Comparison of ENCODE assay signal across 27 cellular contexts in genomic region chr2:197947219-197947757, GRCh38.
"Had no signal": no experiment of that assay in that cellular context is flagged by ENCODE, and none has a peak within 500 bp of the region (broad histone marks: within the 10 kb centered on the region; RNA-seq: fewer than 3 reads in every experiment).

No MANE protein-coding gene starts in this region.

- H3K27ac Mint-ChIP-seq: activated naive CD4-positive, alpha-beta T cell treated with anti-CD3 and anti-CD28 coated beads for 36 hours; activated naive CD8-positive, alpha-beta T cell treated with anti-CD3 and anti-CD28 coated beads, Interleukin-2, amount 10 ng/mL, durations not matched to agents 7 days and 5 days; effector memory CD8-positive, alpha-beta T cell; stimulated activated memory B cell treated with anti-CD40 and anti-IgM and Interleukin-4, amounts not matched to agents 10 μg/mL and 1 μg/mL and 100 μg/mL, for 72 hours; T-helper 2 cell treated with Interferon-gamma antibody and Interleukin-4, amounts not matched to agents 5 μg/mL and 100 μg/mL, for 36 hours had no signal

- ATAC-seq: effector memory CD8-positive, alpha-beta T cell; heart left ventricle; pancreas; stimulated activated memory B cell treated with anti-CD40 and anti-IgM and Interleukin-4, amounts not matched to agents 10 μg/mL and 1 μg/mL and 100 μg/mL, for 72 hours; stimulated activated naive CD8-positive, alpha-beta T cell treated with anti-CD3 and anti-CD28 coated beads, Interleukin-15, amount 100 ng/mL, for 72 hours; upper lobe of right lung had no signal

- H3K27ac ChIP-seq: brain microvascular endothelial cell, coronary artery, heart left ventricle, pancreas, right atrium auricular region, upper lobe of right lung had no signal

- H3K9me3 Mint-ChIP-seq: activated naive CD4-positive, alpha-beta T cell treated with anti-CD3 and anti-CD28 coated beads for 36 hours; activated naive CD8-positive, alpha-beta T cell treated with anti-CD3 and anti-CD28 coated beads, Interleukin-2, amount 10 ng/mL, durations not matched to agents 7 days and 5 days; effector memory CD8-positive, alpha-beta T cell; T-helper 2 cell treated with Interferon-gamma antibody and Interleukin-4, amounts not matched to agents 5 μg/mL and 100 μg/mL, for 36 hours had no signal

- H3K4me3 Mint-ChIP-seq: activated naive CD4-positive, alpha-beta T cell treated with anti-CD3 and anti-CD28 coated beads for 36 hours; activated naive CD8-positive, alpha-beta T cell treated with anti-CD3 and anti-CD28 coated beads, Interleukin-2, amount 10 ng/mL, durations not matched to agents 7 days and 5 days; effector memory CD8-positive, alpha-beta T cell; stimulated activated memory B cell treated with anti-CD40 and anti-IgM and Interleukin-4, amounts not matched to agents 10 μg/mL and 1 μg/mL and 100 μg/mL, for 72 hours; stimulated activated naive CD8-positive, alpha-beta T cell treated with anti-CD3 and anti-CD28 coated beads, Interleukin-15, amount 100 ng/mL, for 72 hours; T-helper 2 cell treated with Interferon-gamma antibody and Interleukin-4, amounts not matched to agents 5 μg/mL and 100 μg/mL, for 36 hours had no signal

- H3K9me3 ChIP-seq: heart left ventricle, left ventricle myocardium inferior, pancreas, right atrium auricular region, upper lobe of right lung had no signal

- H3K4me1 Mint-ChIP-seq: activated naive CD8-positive, alpha-beta T cell treated with anti-CD3 and anti-CD28 coated beads, Interleukin-2, amount 10 ng/mL, durations not matched to agents 7 days and 5 days; stimulated activated memory B cell treated with anti-CD40 and anti-IgM and Interleukin-4, amounts not matched to agents 10 μg/mL and 1 μg/mL and 100 μg/mL, for 72 hours had no signal

- H3K36me3 ChIP-seq: brain microvascular endothelial cell, heart left ventricle, left ventricle myocardium inferior, pancreas, right atrium auricular region, upper lobe of right lung had no signal

- H3K27me3 ChIP-seq: brain microvascular endothelial cell, heart left ventricle, pancreas, right atrium auricular region, upper lobe of right lung had no signal

- H3K27me3 Mint-ChIP-seq: activated naive CD8-positive, alpha-beta T cell treated with anti-CD3 and anti-CD28 coated beads, Interleukin-2, amount 10 ng/mL, durations not matched to agents 7 days and 5 days; stimulated activated naive CD8-positive, alpha-beta T cell treated with anti-CD3 and anti-CD28 coated beads, Interleukin-15, amount 100 ng/mL, for 72 hours had no signal

- H3K36me3 Mint-ChIP-seq: activated naive CD8-positive, alpha-beta T cell treated with anti-CD3 and anti-CD28 coated beads, Interleukin-2, amount 10 ng/mL, durations not matched to agents 7 days and 5 days; stimulated activated memory B cell treated with anti-CD40 and anti-IgM and Interleukin-4, amounts not matched to agents 10 μg/mL and 1 μg/mL and 100 μg/mL, for 72 hours had no signal

- H3K4me2 ChIP-seq: smooth muscle cell had no signal

- FAIRE-seq: astrocyte, endothelial cell of umbilical vein, pancreas had no signal

- H3K4me3 ChIP-seq: coronary artery, heart left ventricle, left ventricle myocardium inferior, lung, pancreas, right atrium auricular region, smooth muscle cell, upper lobe of right lung had no signal

- DNase-seq: activated CD4-positive, alpha-beta T cell treated with anti-CD3 and anti-CD28 coated beads for 4 hours; activated CD4-positive, alpha-beta T cell treated with anti-CD3 and anti-CD28 coated beads, Interleukin-2, amount 50 U/mL, for 4 hours; activated effector memory CD4-positive, alpha-beta T cell treated with Interleukin-2 at 50 U/mL for 16 hours; activated naive CD4-positive, alpha-beta T cell treated with anti-CD3 and anti-CD28 coated beads for 36 hours; activated naive CD8-positive, alpha-beta T cell treated with anti-CD3 and anti-CD28 coated beads, Interleukin-2, amount 10 ng/mL, durations not matched to agents 7 days and 5 days; activated T-cell treated with anti-CD3 and anti-CD28 coated beads for 4 hours; amniotic stem cell; brain microvascular endothelial cell; effector memory CD8-positive, alpha-beta T cell; heart left ventricle; left ventricle myocardium inferior; pancreas; stimulated activated CD4-positive, alpha-beta T cell treated with anti-CD3 and anti-CD28 coated beads, Interleukin-1b, Interleukin-23, amount 100 ng/mL, for 48 hours; stimulated activated CD4-positive, alpha-beta T cell treated with anti-CD3 and anti-CD28 coated beads, Interleukin-4, amount 100 ng/mL, for 4 hours; stimulated activated CD8-positive, alpha-beta memory T cell treated with anti-CD3 and anti-CD28 coated beads, Interleukin-4, amount 100 ng/mL, for 48 hours; stimulated activated naive CD8-positive, alpha-beta T cell treated with anti-CD3 and anti-CD28 coated beads, Interleukin-15, amount 100 ng/mL, for 72 hours; substantia nigra; T-helper 1 cell; upper lobe of right lung had no signal

- H3K4me1 ChIP-seq: upper lobe of right lung had no signal
